ENCODE assay signal across 15 cellular contexts in the genomic region with DNA sequence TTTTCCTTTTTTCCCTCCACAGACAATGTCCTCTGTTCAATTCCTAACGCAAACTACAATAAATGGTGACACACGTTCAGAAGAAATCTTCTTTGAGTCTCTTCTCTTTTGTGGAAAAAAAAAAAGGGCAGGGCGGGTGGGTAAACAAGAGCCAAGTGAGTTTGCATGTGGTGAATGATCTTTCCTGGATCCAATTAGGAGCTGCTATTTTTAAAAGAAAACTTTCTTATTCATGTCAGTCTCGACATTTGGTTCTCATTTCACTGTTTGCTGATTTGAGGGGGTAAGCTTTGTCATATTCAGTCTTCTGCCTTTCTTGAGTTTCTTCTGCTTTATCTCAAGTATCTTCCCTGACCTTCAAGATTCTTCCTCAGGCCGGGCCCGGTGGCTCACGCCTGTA. TPM values are rescaled to one million over a fixed set of nuclear protein-coding genes. Genes with fewer than 3 reads are reported as not detected.
A peak's percentile ranks its signal among the peaks of the same experiment; 100 is the strongest.
DNase-seq lines count a peak whose midpoint lies in the region; ATAC-seq and TF ChIP-seq lines count a peak whose summit lies in the region.
"Had no signal": no experiment of that assay in that cellular context is flagged by ENCODE, and none has a peak within 500 bp of the region (broad histone marks: within the 10 kb centered on the region; RNA-seq: fewer than 3 reads in every experiment).

No MANE protein-coding gene starts in this region.

- H3K9ac ChIP-seq in OCI-LY3 (ENCODE audit: low read length): no peak overlapping the region

- H4K20me1 ChIP-seq in OCI-LY3 (ENCODE audit: insufficient read depth, low read length): no peaks in the 10 kb centered on the region

- peaks cover 11% of the 10 kb centered on the region for H3K4me1 ChIP-seq in OCI-LY3 (ENCODE audit: low read length)

- peak overlapping the region; percentile 48; the same call in 1 of the 2 replicates for H3K4me2 ChIP-seq in OCI-LY3 (ENCODE audit: low read length)
- H3K4me2 ChIP-seq: PC-9 had no signal

- no peak overlapping the region for H3K27ac ChIP-seq in OCI-LY3 (ENCODE audit: low read length)
- H3K27ac ChIP-seq: PC-9 had no signal

- DNase-seq in AG09319 (ENCODE audit: extremely low read depth, low read depth) (peak; percentile 57), fibroblast of gingiva (ENCODE audit: low read depth) (peak; percentile 80), neural crest cell (ENCODE audit: low read depth, low spot score) (no peak), NCI-H1930 (lab: John Stamatoyannopoulos, UW) (no peak)
- DNase-seq in stimulated activated CD4-positive, alpha-beta T cell treated with anti-CD3 and anti-CD28 coated beads, Interleukin-15, amount 100 ng/mL, for 24 hours: no peak
- DNase-seq: CD4-positive, alpha-beta memory T cell; DND-41; H9; KG1; NCI-H1092 treated with DMSO at 0.1 percent for 48 hours; NCI-H1694; PC-9 had no signal

- peak overlapping the region; percentile 4 for H3K27ac Mint-ChIP-seq in neural crest cell (ENCODE audit: unreplicated experiment)

- no peak for TF ChIP-seq CTCF in AG09319 (IDR thresholded peaks at IDR 0.05; ENCODE audit: low read depth, low read length)
- no peak for TF ChIP-seq CTCF in OCI-LY3 (IDR thresholded peaks at IDR 0.05; ENCODE audit: low read depth, low read length)
- TF ChIP-seq CTCF in neural crest cell (conservative IDR thresholded peaks at IDR 0.05): no peak

- peaks cover 2% of the 10 kb centered on the region for H3K36me3 ChIP-seq in OCI-LY3 (replicated peaks; ENCODE audit: low read depth, low read length)

- H3K9me3 ChIP-seq in OCI-LY3 (ENCODE audit: insufficient read depth, low read length): no peaks in the 10 kb centered on the region

- H3K9me3 Mint-ChIP-seq in neural crest cell: no peaks in the 10 kb centered on the region
- H3K9me3 Mint-ChIP-seq: H9 had no signal

- no peaks in the 10 kb centered on the region for H3K27me3 Mint-ChIP-seq in neural crest cell (ENCODE audit: low read depth)
- H3K27me3 Mint-ChIP-seq: CD4-positive, alpha-beta memory T cell had no signal

- no peaks in the 10 kb centered on the region for H3K79me2 ChIP-seq in OCI-LY3 (ENCODE audit: low read length)

- H3K4me1 Mint-ChIP-seq in neural crest cell: peaks cover 59% of the 10 kb centered on the region
- H3K4me1 Mint-ChIP-seq: CD4-positive, alpha-beta memory T cell had no signal

- H3K4me3 ChIP-seq in OCI-LY3 (ENCODE audit: low read length): no peak overlapping the region
- H3K4me3 ChIP-seq: PC-9 had no signal

- H3K27me3 ChIP-seq in OCI-LY3 (ENCODE audit: low read depth, low read length): no peaks in the 10 kb centered on the region

- H3K4me3 Mint-ChIP-seq in neural crest cell: peak overlapping the region; percentile 70
- H3K4me3 Mint-ChIP-seq: CD4-positive, alpha-beta memory T cell; H9 had no signal

- H3K36me3 Mint-ChIP-seq in neural crest cell (ENCODE audit: low read depth): peaks cover 12% of the 10 kb centered on the region

- H2AFZ ChIP-seq in OCI-LY3 (ENCODE audit: low read depth, low read length): no peak overlapping the region
- H2AFZ ChIP-seq: PC-9 had no signal

- ATAC-seq in GM18909 (IDR thresholded peaks at IDR 0.05; ENCODE audit: poor library complexity, unreplicated experiment) (no peak), GM21737 (IDR thresholded peaks at IDR 0.05; ENCODE audit: unreplicated experiment) (no peak)

RNA-seq across cellular contexts. Expression of a gene that starts 29.2 kb away (rescaled TPM):
- 113 and 116 TPM in 2 replicates for total RNA-seq in neural crest cell

Comparison
In these comparisons a context has a peak if more than half of its experiments do, and no peak if none do; other contexts are left out.
1. DNase-seq: peak in AG09319 (single experiment) and fibroblast of gingiva (single experiment); none in neural crest cell (single experiment), stimulated activated CD4-positive, alpha-beta T cell treated with anti-CD3 and anti-CD28 coated beads, Interleukin-15, amount 100 ng/mL, for 24 hours (single experiment) and NCI-H1930 (0 of 2).